ENCODE assay signal across 8 cellular contexts in the genomic region with DNA sequence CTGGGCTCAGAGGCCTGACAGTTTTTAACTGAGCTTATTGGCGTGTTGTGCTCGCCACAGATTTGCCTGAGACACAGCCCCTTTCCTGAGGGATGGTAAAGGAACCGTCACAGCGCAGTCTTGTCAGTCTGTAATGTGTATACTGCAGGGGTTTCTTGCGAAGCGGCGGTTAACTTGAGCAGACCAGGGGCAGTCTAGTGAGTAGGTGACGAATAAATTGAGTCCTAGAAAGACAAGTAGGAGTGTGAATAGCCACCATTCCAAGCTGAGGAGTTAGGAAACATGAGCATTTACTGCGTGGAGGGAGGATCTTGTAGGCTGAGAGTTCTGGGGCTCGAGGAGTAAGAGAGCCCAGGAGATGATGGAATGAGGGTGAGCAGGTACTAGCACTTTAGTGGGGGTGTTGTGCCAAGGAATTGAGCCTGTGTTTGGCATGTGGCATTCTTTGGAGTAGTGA. TPM values are rescaled to one million over a fixed set of nuclear protein-coding genes. Genes with fewer than 3 reads are reported as not detected.
DNase-seq lines count a peak whose midpoint lies in the region; ATAC-seq and TF ChIP-seq lines count a peak whose summit lies in the region.

No MANE protein-coding gene starts in this region.

- H3K18ac ChIP-seq in trophoblast cell (ENCODE audit: low read length) = peak overlapping the region; percentile 0

- WGBS in SK-N-SH (ENCODE audit: low lambda C conversion rate) = 27% methylated on average over 10 of the region's 10 CpGs
- 10 to 27% methylated on average over 8 to 9 of the region's 10 CpGs for WGBS in esophagus squamous epithelium, 2 donors
- WGBS in trophoblast cell (ENCODE audit: extremely low coverage, insufficient coverage, insufficient read length) = no CpG with 5 or more reads among the region's 10 CpGs

- H3K9ac ChIP-seq in SK-N-SH (peak overlapping the region; percentile 98), trophoblast cell (ENCODE audit: low read length) (peak overlapping the region; percentile 10)

- H4K8ac ChIP-seq in trophoblast cell (ENCODE audit: low read depth, low read length) = peak overlapping the region; percentile 4

- no peak for TF ChIP-seq POLR2A in esophagus squamous epithelium (IDR thresholded peaks at IDR 0.05)

- H3K14ac ChIP-seq in trophoblast cell (ENCODE audit: low read length) = peak overlapping the region; percentile 58

- H3K27ac ChIP-seq in SK-N-SH (ENCODE audit: low read depth in 2 of 2, low read length in 1 of 2) = peak overlapping the region; percentile 64 to 96
- H3K27ac ChIP-seq in esophagus squamous epithelium = peak overlapping the region; percentile 97 to 99 (median 99)
- H3K27ac ChIP-seq in trophoblast cell (ENCODE audit: low read depth, low read length) = peak overlapping the region; percentile 95

- DNase-seq in GM06990 (ENCODE audit: extremely low read depth, insufficient read length) (no peak), SK-N-SH (no peak), esophagus squamous epithelium (lab: John Stamatoyannopoulos, UW) (no peak), trophoblast cell (peak; percentile 30 to 60), NCI-H1436 treated with DMSO at 0.1 percent for 48 hours (lab: John Stamatoyannopoulos, UW) (no peak), putamen (ENCODE audit: low spot score) (no peak)
- DNase-seq in activated effector memory CD4-positive, alpha-beta T cell treated with anti-CD3 and anti-CD28 coated beads, Interleukin-2, amount 50 U/mL, for 16 hours = no peak

- peak overlapping the region; percentile 99 for H3K4me2 ChIP-seq in SK-N-SH
- peak overlapping the region; percentile 97 for H3K4me2 ChIP-seq in trophoblast cell (ENCODE audit: low read length)

- TF ChIP-seq RAD21 in SK-N-SH (IDR thresholded peaks at IDR 0.05; ENCODE audit: low read length) = no peak

- H3K23ac ChIP-seq in trophoblast cell (ENCODE audit: low read length) = no peak overlapping the region

- H3K36me3 ChIP-seq in GM06990 (ENCODE audit: control insufficient read depth, insufficient read depth, low read length) = no peaks in the 10 kb centered on the region; the same call in 1 of the 2 replicates
- peaks cover 2 to 15% of the 10 kb centered on the region in 2 experiments for H3K36me3 ChIP-seq in SK-N-SH (replicated peaks in 1 of 2; ENCODE audit: control insufficient read depth in 1 of 2, insufficient read depth in 2 of 2, low read length in 1 of 2)
- no peaks in the 10 kb centered on the region for H3K36me3 ChIP-seq in esophagus squamous epithelium
- H3K36me3 ChIP-seq in trophoblast cell (ENCODE audit: control insufficient read depth in 1 of 2, insufficient read depth in 2 of 2, low read length in 2 of 2) = peaks cover 0 to 4% of the 10 kb centered on the region in 2 experiments

- CTCF ChIA-PET in SK-N-SH (lab: Yijun Ruan, JAX) = interaction anchor here (1.0 to 2.8 kb wide), 6 partner anchors 15 to 74 kb away, joined by 3 to 11 read pairs (median 3); no protein-coding TSS in a partner anchor

- POLR2A ChIA-PET in SK-N-SH (lab: Yijun Ruan, JAX) = interaction anchor here (0.9 kb wide), 1 partner anchor 25 kb away, joined by 3 read pairs; no protein-coding TSS in a partner anchor

- no peak overlapping the region for H4K12ac ChIP-seq in trophoblast cell (ENCODE audit: low read depth, low read length)

- TF ChIP-seq EP300 in SK-N-SH (IDR thresholded peaks at IDR 0.05; ENCODE audit: borderline replicate concordance in 1 of 2, low read depth in 1 of 2, low read length in 1 of 2) = no peak

- no peaks in the 10 kb centered on the region for H3K9me3 ChIP-seq in SK-N-SH
- H3K9me3 ChIP-seq in esophagus squamous epithelium = no peaks in the 10 kb centered on the region
- no peaks in the 10 kb centered on the region for H3K9me3 ChIP-seq in trophoblast cell (ENCODE audit: insufficient read depth, low read depth, low read length)

- H3K79me2 ChIP-seq in SK-N-SH (ENCODE audit: insufficient read depth) (peaks cover 68% of the 10 kb centered on the region), trophoblast cell (ENCODE audit: control insufficient read depth, insufficient read depth, low read length, poor library complexity) (peaks cover 27% of the 10 kb centered on the region)

- H2AFZ ChIP-seq in SK-N-SH (ENCODE audit: low read depth) (no peak overlapping the region), trophoblast cell (ENCODE audit: insufficient read depth, low read length, poor library complexity) (no peak overlapping the region)

- no peak for ATAC-seq in HG03097 (IDR thresholded peaks at IDR 0.05; ENCODE audit: low FRiP score, unreplicated experiment)

- intact Hi-C loops in esophagus squamous epithelium (cut with DNase I) = no loop called here

- H4K20me1 ChIP-seq in SK-N-SH (ENCODE audit: insufficient read depth) = peaks cover 42% of the 10 kb centered on the region

- H2AK5ac ChIP-seq in trophoblast cell (ENCODE audit: low read length) = peak overlapping the region; percentile 1

- H3K4me1 ChIP-seq in SK-N-SH (ENCODE audit: control insufficient read depth in 1 of 2, insufficient read depth in 2 of 2, low read depth in 1 of 2, low read length in 1 of 2) (peaks cover 22 to 31% of the 10 kb centered on the region in 2 experiments; a peak in 3 of 4 replicates), esophagus squamous epithelium (peaks cover 37 to 73% (median 38%) of the 10 kb centered on the region in 3 donors), trophoblast cell (ENCODE audit: control insufficient read depth in 1 of 2, insufficient read depth in 2 of 2, low read length in 2 of 2) (peaks cover 19 to 30% of the 10 kb centered on the region in 2 experiments)

- H2BK5ac ChIP-seq in trophoblast cell (ENCODE audit: low read depth, low read length, poor library complexity) = peak overlapping the region; percentile 84

- no peaks in the 10 kb centered on the region for H3K27me3 ChIP-seq in GM06990 (replicated peaks; ENCODE audit: control insufficient read depth, insufficient read depth, low read length)
- no peaks in the 10 kb centered on the region for H3K27me3 ChIP-seq in SK-N-SH (ENCODE audit: insufficient read depth)
- no peaks in the 10 kb centered on the region for H3K27me3 ChIP-seq in esophagus squamous epithelium
- no peaks in the 10 kb centered on the region for H3K27me3 ChIP-seq in trophoblast cell (ENCODE audit: insufficient read depth, low read length)

- H3F3A ChIP-seq in SK-N-SH (replicated peaks; ENCODE audit: insufficient read depth) = peaks cover 22% of the 10 kb centered on the region

- TF ChIP-seq CTCF in GM06990 (IDR thresholded peaks at IDR 0.05; ENCODE audit: insufficient read depth, low read length, poor library complexity, severe bottlenecking) (no peak), SK-N-SH (IDR thresholded peaks at IDR 0.05) (no peak), esophagus squamous epithelium (IDR thresholded peaks at IDR 0.05) (no peak)

- peak overlapping the region; percentile 1 for H2BK120ac ChIP-seq in trophoblast cell (ENCODE audit: insufficient read depth, low read length, poor library complexity)

- H3K4me3 ChIP-seq in GM06990 (replicated peaks; ENCODE audit: low read depth, low read length) = peak overlapping the region; percentile 84
- H3K4me3 ChIP-seq in SK-N-SH (ENCODE audit: low read depth in 2 of 2, low read length in 1 of 2) = peak overlapping the region; percentile 67 to 78
- peak overlapping the region; percentile 82 to 99 (median 94) for H3K4me3 ChIP-seq in esophagus squamous epithelium
- peak overlapping the region; percentile 52 for H3K4me3 ChIP-seq in trophoblast cell (ENCODE audit: low read depth, low read length)

- peaks cover 24% of the 10 kb centered on the region for H3K79me1 ChIP-seq in trophoblast cell (ENCODE audit: low read length)

- peak overlapping the region; percentile 6 for H3K4ac ChIP-seq in trophoblast cell (ENCODE audit: low read depth, low read length)

- peak overlapping the region; percentile 5 for H4K91ac ChIP-seq in trophoblast cell (ENCODE audit: low read depth, low read length)

- no peaks in the 10 kb centered on the region for H3K9me2 ChIP-seq in SK-N-SH

- H2BK12ac ChIP-seq in trophoblast cell (ENCODE audit: low read length) = peak overlapping the region; percentile 34

TF ChIP-seq in SK-N-SH, 30 proteins besides CTCF, POLR2A, EP300 and RAD21 (continues in another document):
- TF ChIP-seq JUND (IDR thresholded peaks at IDR 0.05) (no peak), CHD2 (IDR thresholded peaks at IDR 0.05; ENCODE audit: low read length, partially characterized antibody) (no peak), FOSL2 (IDR thresholded peaks at IDR 0.05; ENCODE audit: borderline replicate concordance, low read depth) (no peak)
- TF ChIP-seq, protein P1, sequence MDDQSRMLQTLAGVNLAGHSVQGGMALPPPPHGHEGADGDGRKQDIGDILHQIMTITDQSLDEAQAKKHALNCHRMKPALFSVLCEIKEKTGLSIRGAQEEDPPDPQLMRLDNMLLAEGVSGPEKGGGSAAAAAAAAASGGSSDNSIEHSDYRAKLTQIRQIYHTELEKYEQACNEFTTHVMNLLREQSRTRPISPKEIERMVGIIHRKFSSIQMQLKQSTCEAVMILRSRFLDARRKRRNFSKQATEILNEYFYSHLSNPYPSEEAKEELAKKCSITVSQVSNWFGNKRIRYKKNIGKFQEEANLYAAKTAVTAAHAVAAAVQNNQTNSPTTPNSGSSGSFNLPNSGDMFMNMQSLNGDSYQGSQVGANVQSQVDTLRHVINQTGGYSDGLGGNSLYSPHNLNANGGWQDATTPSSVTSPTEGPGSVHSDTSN (IDR thresholded peaks at IDR 0.05) = no peak

RNA-seq across cellular contexts. Expression of gene MED15, which starts 1.4 kb away (rescaled TPM):
- 36.0 and 45.1 TPM in 2 replicates for polyA plus RNA-seq in SK-N-SH (2012; rRNA removed)
- polyA plus RNA-seq in SK-N-SH (2012; cell fraction: cytosol; rRNA removed) = 20.6 and 30.1 TPM in 2 replicates
- polyA plus RNA-seq in SK-N-SH (2012; cell fraction: nucleus; rRNA removed) = 186 and 205 TPM in 2 replicates
- total RNA-seq in esophagus squamous epithelium = 10 to 100 TPM; 31.6 to 51.4 (median 46.1) TPM
- polyA plus RNA-seq in trophoblast cell (2013) = 85.5 and 85.6 TPM in 2 replicates

RNA-seq across cellular contexts. Expression of gene KLHL22, which starts 13.2 kb away (rescaled TPM):
- 26.5 and 29.8 TPM in 2 replicates for polyA plus RNA-seq in SK-N-SH (2012; rRNA removed)
- 9.3 and 17.3 TPM in 2 replicates for polyA plus RNA-seq in SK-N-SH (2012; cell fraction: cytosol; rRNA removed)
- polyA plus RNA-seq in SK-N-SH (2012; cell fraction: nucleus; rRNA removed) = 56.9 and 66.8 TPM in 2 replicates
- total RNA-seq in esophagus squamous epithelium = 10 to 100 TPM in 1 of 4 donors, 1 to 10 TPM in 3; 7.7 to 13.0 (median 8.3) TPM
- polyA plus RNA-seq in trophoblast cell (2013) = 9.3 and 10.9 TPM in 2 replicates

Comparison
In these comparisons a context has a peak if more than half of its experiments do, and no peak if none do; other contexts are left out.
1. DNase-seq: peak in trophoblast cell (2 of 2); none in GM06990 (single experiment), SK-N-SH (single experiment), esophagus squamous epithelium (single experiment), NCI-H1436 treated with DMSO at 0.1 percent for 48 hours (single experiment), putamen (single experiment) and activated effector memory CD4-positive, alpha-beta T cell treated with anti-CD3 and anti-CD28 coated beads, Interleukin-2, amount 50 U/mL, for 16 hours (single experiment).
2. Peak in every context shown above with its lines, with median percentiles within 50 percentile points of each other: H3K4me3 ChIP-seq and H3K27ac ChIP-seq.